Comparison of ENCODE assay signal across 9 cellular contexts in genomic region chr7:711093-711966, GRCh38. TPM values are rescaled to one million over a fixed set of nuclear protein-coding genes. Genes with fewer than 3 reads are reported as not detected.
DNase-seq lines count a peak whose midpoint lies in the region; ATAC-seq and TF ChIP-seq lines count a peak whose summit lies in the region.
"Had no signal": no experiment of that assay in that cellular context is flagged by ENCODE, and none has a peak within 500 bp of the region (broad histone marks: within the 10 kb centered on the region; RNA-seq: fewer than 3 reads in every experiment).

No MANE protein-coding gene starts in this region.

- no peak overlapping the region for H3K9ac ChIP-seq in muscle layer of colon (ENCODE audit: low read length)

- H3K4me3 Mint-ChIP-seq in activated T-helper 2 cell treated with anti-CD3 and anti-CD28 coated beads, Interferon-gamma antibody, Interleukin-2, Interleukin-4, amounts not matched to agents 10 μg/mL and 5 μg/mL and 100 μg/mL, durations not matched to agents 14 hours and 24 hours and 36 hours (ENCODE audit: low read depth): no peak overlapping the region

- H3K9me3 Mint-ChIP-seq in activated T-helper 2 cell treated with anti-CD3 and anti-CD28 coated beads, Interferon-gamma antibody, Interleukin-2, Interleukin-4, amounts not matched to agents 10 μg/mL and 5 μg/mL and 100 μg/mL, durations not matched to agents 14 hours and 24 hours and 36 hours: no peaks in the 10 kb centered on the region

- peak overlapping the region; percentile 37 for H3K4me3 ChIP-seq in effector memory CD4-positive, alpha-beta T cell (ENCODE audit: insufficient read depth, low read depth, low read length, poor library complexity, severe bottlenecking)
- H3K4me3 ChIP-seq in muscle layer of colon (ENCODE audit: low read depth in 1 of 2, low read length in 2 of 2) (peak overlapping the region; percentile 41 to 74), tibial artery (peak overlapping the region; percentile 43 to 67)

- peaks cover 8% of the 10 kb centered on the region for H3K4me1 ChIP-seq in effector memory CD4-positive, alpha-beta T cell (ENCODE audit: control insufficient read depth, insufficient read depth, low read length, poor library complexity, severe bottlenecking)
- H3K4me1 ChIP-seq in muscle layer of colon (ENCODE audit: insufficient read depth, low read length) (no peaks in the 10 kb centered on the region), tibial artery (peaks cover 0 to 16% (median 8%) of the 10 kb centered on the region in 4 donors)

- no peak overlapping the region for H3K27ac ChIP-seq in effector memory CD4-positive, alpha-beta T cell (ENCODE audit: insufficient read depth, low read length, poor library complexity, severe bottlenecking)
- no peak overlapping the region for H3K27ac ChIP-seq in muscle layer of colon (ENCODE audit: low read depth, low read length)
- peak overlapping the region in 1 of 2 donors; percentile 17 for H3K27ac ChIP-seq in tibial artery

- intact Hi-C loops in tibial artery (cut with DNase I; ENCODE audit: low total_unique reads): no loop called here
- intact Hi-C loops in activated T-helper 2 cell treated with anti-CD3 and anti-CD28 coated beads, Interferon-gamma antibody, Interleukin-2, Interleukin-4, amounts not matched to agents 10 μg/mL and 5 μg/mL and 100 μg/mL, durations not matched to agents 14 hours and 24 hours and 36 hours (cut with micrococcal nuclease): no loop called here

- no peak overlapping the region for H3K27ac Mint-ChIP-seq in activated T-helper 2 cell treated with anti-CD3 and anti-CD28 coated beads, Interferon-gamma antibody, Interleukin-2, Interleukin-4, amounts not matched to agents 10 μg/mL and 5 μg/mL and 100 μg/mL, durations not matched to agents 14 hours and 24 hours and 36 hours

- ATAC-seq in HG02840 (IDR thresholded peaks at IDR 0.05; ENCODE audit: low FRiP score, unreplicated experiment) (no peak), GM21529 (IDR thresholded peaks at IDR 0.05; ENCODE audit: unreplicated experiment) (no peak)

- H3K4me1 Mint-ChIP-seq in activated T-helper 2 cell treated with anti-CD3 and anti-CD28 coated beads, Interferon-gamma antibody, Interleukin-2, Interleukin-4, amounts not matched to agents 10 μg/mL and 5 μg/mL and 100 μg/mL, durations not matched to agents 14 hours and 24 hours and 36 hours (ENCODE audit: low read depth): no peaks in the 10 kb centered on the region

- no peaks in the 10 kb centered on the region for H3K36me3 ChIP-seq in effector memory CD4-positive, alpha-beta T cell (ENCODE audit: control insufficient read depth, insufficient read depth, low read length)
- H3K36me3 ChIP-seq in muscle layer of colon (ENCODE audit: insufficient read depth, low read length) (no peaks in the 10 kb centered on the region), tibial artery (no peaks in the 10 kb centered on the region)

- H3K36me3 Mint-ChIP-seq in activated T-helper 2 cell treated with anti-CD3 and anti-CD28 coated beads, Interferon-gamma antibody, Interleukin-2, Interleukin-4, amounts not matched to agents 10 μg/mL and 5 μg/mL and 100 μg/mL, durations not matched to agents 14 hours and 24 hours and 36 hours (ENCODE audit: low read depth): peaks cover 17% of the 10 kb centered on the region

- H3K9me3 ChIP-seq in effector memory CD4-positive, alpha-beta T cell (ENCODE audit: control insufficient read depth, low read length): no peaks in the 10 kb centered on the region
- no peaks in the 10 kb centered on the region for H3K9me3 ChIP-seq in muscle layer of colon (ENCODE audit: low read length)
- H3K9me3 ChIP-seq in tibial artery: no peaks in the 10 kb centered on the region
- H3K9me3 ChIP-seq: Caco-2 had no signal

- DNase-seq in activated effector memory CD4-positive, alpha-beta T cell treated with anti-CD3 and anti-CD28 coated beads, Interleukin-2, amount 50 U/mL, for 16 hours: peak; percentile 58
- no peak for DNase-seq in activated effector memory CD4-positive, alpha-beta T cell treated with Interleukin-2 at 50 U/mL for 16 hours
- DNase-seq in effector memory CD4-positive, alpha-beta T cell: no peak
- DNase-seq in tibial artery: peak in 1 of 2 donors; percentile 52
- DNase-seq in activated T-helper 2 cell treated with anti-CD3 and anti-CD28 coated beads, Interferon-gamma antibody, Interleukin-2, Interleukin-4, amounts not matched to agents 10 μg/mL and 5 μg/mL and 100 μg/mL, durations not matched to agents 14 hours and 24 hours and 36 hours (ENCODE audit: low spot score): no peak

- peaks cover 7% of the 10 kb centered on the region for H3K27me3 Mint-ChIP-seq in activated T-helper 2 cell treated with anti-CD3 and anti-CD28 coated beads, Interferon-gamma antibody, Interleukin-2, Interleukin-4, amounts not matched to agents 10 μg/mL and 5 μg/mL and 100 μg/mL, durations not matched to agents 14 hours and 24 hours and 36 hours (ENCODE audit: low read depth)

- no peaks in the 10 kb centered on the region for H3K27me3 ChIP-seq in effector memory CD4-positive, alpha-beta T cell (replicated peaks; ENCODE audit: control insufficient read depth, insufficient read depth, low read length, poor library complexity, severe bottlenecking)
- no peaks in the 10 kb centered on the region for H3K27me3 ChIP-seq in muscle layer of colon (ENCODE audit: control insufficient read depth in 1 of 2, insufficient read depth in 2 of 2, low read length in 2 of 2)
- peaks cover 0 to 19% of the 10 kb centered on the region in 2 donors for H3K27me3 ChIP-seq in tibial artery

- no peak for TF ChIP-seq CTCF in tibial artery (IDR thresholded peaks at IDR 0.05)

RNA-seq across cellular contexts. Expression of gene DNAAF5, which starts 15.2 kb away (rescaled TPM):
- 41.5 and 41.7 TPM in 2 replicates for total RNA-seq in activated T-helper 2 cell treated with anti-CD3 and anti-CD28 coated beads, Interferon-gamma antibody, Interleukin-2, Interleukin-4, amounts not matched to agents 10 μg/mL and 5 μg/mL and 100 μg/mL, durations not matched to agents 14 hours and 24 hours and 36 hours

RNA-seq across cellular contexts. Expression of gene PRKAR1B, which starts 15.8 kb away (rescaled TPM):
- 31.5 and 38.9 TPM in 2 replicates for total RNA-seq in activated T-helper 2 cell treated with anti-CD3 and anti-CD28 coated beads, Interferon-gamma antibody, Interleukin-2, Interleukin-4, amounts not matched to agents 10 μg/mL and 5 μg/mL and 100 μg/mL, durations not matched to agents 14 hours and 24 hours and 36 hours
